1 cellular context compared by ENCODE assay signal in genomic region chr5:127030259-127031146, GRCh38.
A peak's percentile ranks its signal among the peaks of the same experiment; 100 is the strongest.
TF ChIP-seq lines count a peak whose summit lies in the region.

Gene MARCHF3 (minus strand): TSS chr5:127030558. CDS start chr5:126918171, 112,387 bp downstream.

TF ChIP-seq in HepG2, 621 proteins besides CTCF, POLR2A, EP300 and RAD21 (continued from another document and continues in another):
- TF ChIP-seq, protein P1, sequence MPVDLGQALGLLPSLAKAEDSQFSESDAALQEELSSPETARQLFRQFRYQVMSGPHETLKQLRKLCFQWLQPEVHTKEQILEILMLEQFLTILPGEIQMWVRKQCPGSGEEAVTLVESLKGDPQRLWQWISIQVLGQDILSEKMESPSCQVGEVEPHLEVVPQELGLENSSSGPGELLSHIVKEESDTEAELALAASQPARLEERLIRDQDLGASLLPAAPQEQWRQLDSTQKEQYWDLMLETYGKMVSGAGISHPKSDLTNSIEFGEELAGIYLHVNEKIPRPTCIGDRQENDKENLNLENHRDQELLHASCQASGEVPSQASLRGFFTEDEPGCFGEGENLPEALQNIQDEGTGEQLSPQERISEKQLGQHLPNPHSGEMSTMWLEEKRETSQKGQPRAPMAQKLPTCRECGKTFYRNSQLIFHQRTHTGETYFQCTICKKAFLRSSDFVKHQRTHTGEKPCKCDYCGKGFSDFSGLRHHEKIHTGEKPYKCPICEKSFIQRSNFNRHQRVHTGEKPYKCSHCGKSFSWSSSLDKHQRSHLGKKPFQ (CRISPR knock-in tag; IDR thresholded peaks at IDR 0.05; ENCODE audit: insufficient replicate concordance), result no peak
- TF ChIP-seq RFX1 (IDR thresholded peaks at IDR 0.05) (no peak), THAP8 (CRISPR knock-in tag; IDR thresholded peaks at IDR 0.05; ENCODE audit: borderline replicate concordance) (peak; percentile 55; the same call in 1 of the 2 replicates), ATF3 (CRISPR knock-in tag; IDR thresholded peaks at IDR 0.05) (no peak), FOXA1 (IDR thresholded peaks at IDR 0.05) (no peak), FOXA1 (CRISPR knock-in tag; IDR thresholded peaks at IDR 0.05) (no peak), ZBTB46 (CRISPR knock-in tag; IDR thresholded peaks at IDR 0.05; ENCODE audit: borderline replicate concordance) (0 out of 2 replicates have a peak, but pooled peaks have one; percentile 37), TEAD3 (CRISPR knock-in tag; optimal IDR thresholded peaks at IDR 0.05; ENCODE audit: borderline replicate concordance) (peak; percentile 33), IRX3 (CRISPR knock-in tag; IDR thresholded peaks at IDR 0.05; ENCODE audit: borderline replicate concordance, low read depth) (peak; percentile 62; the same call in 1 of the 2 replicates), HNRNPLL (IDR thresholded peaks at IDR 0.05; ENCODE audit: low read depth, low read length, poor library complexity, severe bottlenecking) (peak; percentile 88), ZBTB1 (CRISPR knock-in tag; IDR thresholded peaks at IDR 0.05; ENCODE audit: borderline replicate concordance) (no peak), ZNF629 (CRISPR knock-in tag; conservative IDR thresholded peaks at IDR 0.05) (no peak), ZNF431 (CRISPR knock-in tag; IDR thresholded peaks at IDR 0.05; ENCODE audit: borderline replicate concordance, low read depth) (no peak; the same call in 1 of the 2 replicates), MTERF4 (CRISPR knock-in tag; IDR thresholded peaks at IDR 0.05) (peak; percentile 89; the same call in 1 of the 2 replicates), REL (CRISPR knock-in tag; conservative IDR thresholded peaks at IDR 0.05) (peak; percentile 76; the same call in 1 of the 2 replicates), ZSCAN25 (CRISPR knock-in tag; IDR thresholded peaks at IDR 0.05) (peak; percentile 6), PAWR (CRISPR knock-in tag; IDR thresholded peaks at IDR 0.05; ENCODE audit: borderline replicate concordance) (no peak), IRF1 (CRISPR knock-in tag; IDR thresholded peaks at IDR 0.05; ENCODE audit: low read depth) (no peak), NFYB (CRISPR knock-in tag; IDR thresholded peaks at IDR 0.05) (peak; percentile 93), AKAP8 (CRISPR knock-in tag; IDR thresholded peaks at IDR 0.05) (peak; percentile 64; the same call in 1 of the 2 replicates), DNMT3B (CRISPR knock-in tag; conservative IDR thresholded peaks at IDR 0.05) (no peak), ZFP62 (CRISPR knock-in tag; IDR thresholded peaks at IDR 0.05) (no peak), KIAA2018 (CRISPR knock-in tag; IDR thresholded peaks at IDR 0.05; ENCODE audit: borderline replicate concordance) (no peak), ZNF790 (CRISPR knock-in tag; IDR thresholded peaks at IDR 0.05; ENCODE audit: borderline replicate concordance) (peak; percentile 84; the same call in 1 of the 2 replicates), TBP (CRISPR knock-in tag; IDR thresholded peaks at IDR 0.05) (no peak), MTA3 (CRISPR knock-in tag; IDR thresholded peaks at IDR 0.05) (no peak), ZBTB38 (CRISPR knock-in tag; IDR thresholded peaks at IDR 0.05) (peak; percentile 55; the same call in 1 of the 2 replicates), SATB2 (CRISPR knock-in tag; IDR thresholded peaks at IDR 0.05) (no peak), HOXA9 (CRISPR knock-in tag; IDR thresholded peaks at IDR 0.05; ENCODE audit: borderline replicate concordance) (peak; percentile 87; the same call in 1 of the 2 replicates), AGO2 (optimal IDR thresholded peaks at IDR 0.05; ENCODE audit: low read depth, low read length) (peak; percentile 76), KDM2A (CRISPR knock-in tag; IDR thresholded peaks at IDR 0.05; ENCODE audit: borderline replicate concordance, low read depth) (peak; percentile 74; the same call in 1 of the 2 replicates), HNF4A (CRISPR knock-in tag; IDR thresholded peaks at IDR 0.05) (peak; percentile 16; the same call in 1 of the 2 replicates), ZNF704 (CRISPR knock-in tag; IDR thresholded peaks at IDR 0.05; ENCODE audit: borderline replicate concordance) (no peak), ZNF773 (CRISPR knock-in tag; IDR thresholded peaks at IDR 0.05; ENCODE audit: borderline replicate concordance) (no peak), IKZF4 (CRISPR knock-in tag; IDR thresholded peaks at IDR 0.05; ENCODE audit: borderline replicate concordance, low read depth, not compliant biosample characterization) (no peak), CSRNP2 (CRISPR knock-in tag; conservative IDR thresholded peaks at IDR 0.05; ENCODE audit: low read depth) (no peak; the same call in 1 of the 2 replicates), PRMT3 (CRISPR knock-in tag; IDR thresholded peaks at IDR 0.05; ENCODE audit: borderline replicate concordance, low read depth) (0 out of 2 replicates have a peak, but pooled peaks have one; percentile 20), CCDC6 (CRISPR knock-in tag; IDR thresholded peaks at IDR 0.05) (peak; percentile 94), ZNF577 (CRISPR knock-in tag; IDR thresholded peaks at IDR 0.05; ENCODE audit: borderline replicate concordance, low read depth) (no peak), TBX2 (CRISPR knock-in tag; IDR thresholded peaks at IDR 0.05; ENCODE audit: borderline replicate concordance) (peak; percentile 83)
- TF ChIP-seq, protein P2, sequence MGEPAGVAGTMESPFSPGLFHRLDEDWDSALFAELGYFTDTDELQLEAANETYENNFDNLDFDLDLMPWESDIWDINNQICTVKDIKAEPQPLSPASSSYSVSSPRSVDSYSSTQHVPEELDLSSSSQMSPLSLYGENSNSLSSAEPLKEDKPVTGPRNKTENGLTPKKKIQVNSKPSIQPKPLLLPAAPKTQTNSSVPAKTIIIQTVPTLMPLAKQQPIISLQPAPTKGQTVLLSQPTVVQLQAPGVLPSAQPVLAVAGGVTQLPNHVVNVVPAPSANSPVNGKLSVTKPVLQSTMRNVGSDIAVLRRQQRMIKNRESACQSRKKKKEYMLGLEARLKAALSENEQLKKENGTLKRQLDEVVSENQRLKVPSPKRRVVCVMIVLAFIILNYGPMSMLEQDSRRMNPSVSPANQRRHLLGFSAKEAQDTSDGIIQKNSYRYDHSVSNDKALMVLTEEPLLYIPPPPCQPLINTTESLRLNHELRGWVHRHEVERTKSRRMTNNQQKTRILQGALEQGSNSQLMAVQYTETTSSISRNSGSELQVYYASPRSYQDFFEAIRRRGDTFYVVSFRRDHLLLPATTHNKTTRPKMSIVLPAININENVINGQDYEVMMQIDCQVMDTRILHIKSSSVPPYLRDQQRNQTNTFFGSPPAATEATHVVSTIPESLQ (CRISPR knock-in tag; conservative IDR thresholded peaks at IDR 0.05), result no peak
